ENCODE assay signal across 31 cellular contexts in genomic region chr6:150967910-150968309, GRCh38.
A peak's percentile ranks its signal among the peaks of the same experiment; 100 is the strongest.
DNase-seq lines count a peak whose midpoint lies in the region; ATAC-seq lines count a peak whose summit lies in the region.
"Had no signal": no experiment of that assay in that cellular context is flagged by ENCODE, and none has a peak within 500 bp of the region (broad histone marks: within the 10 kb centered on the region; RNA-seq: fewer than 3 reads in every experiment).

No MANE protein-coding gene starts in this region.

- H3K27me3 ChIP-seq in SJCRH30: no peaks in the 10 kb centered on the region
- H3K27me3 ChIP-seq: BLaER1, upper lobe of left lung had no signal

- H3K4me1 ChIP-seq in SJCRH30: peaks cover 8% of the 10 kb centered on the region
- H3K4me1 ChIP-seq: upper lobe of left lung had no signal

- H3K9me3 ChIP-seq in SJCRH30 (replicated peaks): no peaks in the 10 kb centered on the region
- H3K9me3 ChIP-seq: BLaER1, upper lobe of left lung had no signal

- H3K36me3 ChIP-seq in SJCRH30: peaks cover 27% of the 10 kb centered on the region

- no peak for ATAC-seq in HG03571 (IDR thresholded peaks at IDR 0.05; ENCODE audit: unreplicated experiment)
- no peak for ATAC-seq in HG02588 (IDR thresholded peaks at IDR 0.05; ENCODE audit: unreplicated experiment)
- ATAC-seq: activated T-helper 17 cell treated with anti-CD3 and anti-CD28 coated beads, Interleukin-2, amount 50 U/mL, for 72 hours; left lobe of liver; naive thymus-derived CD4-positive, alpha-beta T cell; PC-3 had no signal

- no peak overlapping the region for H3K27ac ChIP-seq in SJCRH30
- H3K27ac ChIP-seq: BLaER1, GM23248, skin epidermis, upper lobe of left lung had no signal

- peak; percentile 11 for DNase-seq in CMK (ENCODE audit: low read depth)
- peak; percentile 59 to 69 for DNase-seq in SJCRH30
- DNase-seq in cerebellar cortex (ENCODE audit: low spot score): peak; percentile 10
- peak; percentile 63 for DNase-seq in myocyte (ENCODE audit: low read depth)
- DNase-seq in NCI-H82 (lab: John Stamatoyannopoulos, UW): no peak
- DNase-seq in stimulated activated CD4-positive, alpha-beta T cell treated with anti-CD3 and anti-CD28 coated beads, Interleukin-1b, Interleukin-23, amount 100 ng/mL, for 48 hours: no peak
- DNase-seq: ACHN; activated CD4-positive, alpha-beta memory T cell treated with anti-CD3 and anti-CD28 coated beads for 36 hours; activated CD4-positive, CD25-positive, alpha-beta regulatory T cell treated with anti-CD3 and anti-CD28 coated beads, Interleukin-2, amount 50 U/mL, for 72 hours; anterior cingulate cortex; caudate nucleus; GM23248; naive thymus-derived CD4-positive, alpha-beta T cell; NCI-H1092; NCI-H187; NCI-H2171; NCI-H510A treated with DMSO at 0.1 percent for 48 hours; NK-92 treated with Interleukin-12 subunit alpha and Interleukin-12 subunit beta, amount 100 ng/mL, for 24 hours; occipital lobe; PC-3; Right ventricle myocardium superior; stimulated activated CD4-positive, alpha-beta T cell treated with anti-CD3 and anti-CD28 coated beads, Interleukin-2, amount 100 ng/mL, for 24 hours; SW 1271; T1000; upper lobe of left lung had no signal

- H3K4me3 ChIP-seq in SJCRH30: no peak overlapping the region
- H3K4me3 ChIP-seq: BLaER1, GM23248, skin epidermis, upper lobe of left lung had no signal

Comparison
In these comparisons a context has a peak if more than half of its experiments do, and no peak if none do; other contexts are left out.
1. DNase-seq: peak in CMK (single experiment), SJCRH30 (2 of 2), cerebellar cortex (single experiment) and myocyte (single experiment); none in NCI-H82 (single experiment) and stimulated activated CD4-positive, alpha-beta T cell treated with anti-CD3 and anti-CD28 coated beads, Interleukin-1b, Interleukin-23, amount 100 ng/mL, for 48 hours (single experiment).